ENCODE assay signal across 1 cellular context in genomic region chr15:63191895-63192603, GRCh38.
TF ChIP-seq lines count a peak whose summit lies in the region.

No MANE protein-coding gene starts in this region.

TF ChIP-seq in GM12878, 131 proteins besides CTCF, POLR2A, EP300 and RAD21 (continued from another document and continues in another):
- TF ChIP-seq, protein P1, sequence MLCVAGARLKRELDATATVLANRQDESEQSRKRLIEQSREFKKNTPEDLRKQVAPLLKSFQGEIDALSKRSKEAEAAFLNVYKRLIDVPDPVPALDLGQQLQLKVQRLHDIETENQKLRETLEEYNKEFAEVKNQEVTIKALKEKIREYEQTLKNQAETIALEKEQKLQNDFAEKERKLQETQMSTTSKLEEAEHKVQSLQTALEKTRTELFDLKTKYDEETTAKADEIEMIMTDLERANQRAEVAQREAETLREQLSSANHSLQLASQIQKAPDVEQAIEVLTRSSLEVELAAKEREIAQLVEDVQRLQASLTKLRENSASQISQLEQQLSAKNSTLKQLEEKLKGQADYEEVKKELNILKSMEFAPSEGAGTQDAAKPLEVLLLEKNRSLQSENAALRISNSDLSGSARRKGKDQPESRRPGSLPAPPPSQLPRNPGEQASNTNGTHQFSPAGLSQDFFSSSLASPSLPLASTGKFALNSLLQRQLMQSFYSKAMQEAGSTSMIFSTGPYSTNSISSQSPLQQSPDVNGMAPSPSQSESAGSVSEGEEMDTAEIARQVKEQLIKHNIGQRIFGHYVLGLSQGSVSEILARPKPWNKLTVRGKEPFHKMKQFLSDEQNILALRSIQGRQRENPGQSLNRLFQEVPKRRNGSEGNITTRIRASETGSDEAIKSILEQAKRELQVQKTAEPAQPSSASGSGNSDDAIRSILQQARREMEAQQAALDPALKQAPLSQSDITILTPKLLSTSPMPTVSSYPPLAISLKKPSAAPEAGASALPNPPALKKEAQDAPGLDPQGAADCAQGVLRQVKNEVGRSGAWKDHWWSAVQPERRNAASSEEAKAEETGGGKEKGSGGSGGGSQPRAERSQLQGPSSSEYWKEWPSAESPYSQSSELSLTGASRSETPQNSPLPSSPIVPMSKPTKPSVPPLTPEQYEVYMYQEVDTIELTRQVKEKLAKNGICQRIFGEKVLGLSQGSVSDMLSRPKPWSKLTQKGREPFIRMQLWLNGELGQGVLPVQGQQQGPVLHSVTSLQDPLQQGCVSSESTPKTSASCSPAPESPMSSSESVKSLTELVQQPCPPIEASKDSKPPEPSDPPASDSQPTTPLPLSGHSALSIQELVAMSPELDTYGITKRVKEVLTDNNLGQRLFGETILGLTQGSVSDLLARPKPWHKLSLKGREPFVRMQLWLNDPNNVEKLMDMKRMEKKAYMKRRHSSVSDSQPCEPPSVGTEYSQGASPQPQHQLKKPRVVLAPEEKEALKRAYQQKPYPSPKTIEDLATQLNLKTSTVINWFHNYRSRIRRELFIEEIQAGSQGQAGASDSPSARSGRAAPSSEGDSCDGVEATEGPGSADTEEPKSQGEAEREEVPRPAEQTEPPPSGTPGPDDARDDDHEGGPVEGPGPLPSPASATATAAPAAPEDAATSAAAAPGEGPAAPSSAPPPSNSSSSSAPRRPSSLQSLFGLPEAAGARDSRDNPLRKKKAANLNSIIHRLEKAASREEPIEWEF (IDR thresholded peaks at IDR 0.05; ENCODE audit: insufficient replicate concordance, low read depth, low read length): no peak
- no peak for TF ChIP-seq CHD1 (IDR thresholded peaks at IDR 0.05; ENCODE audit: low read depth, low read length)
- TF ChIP-seq, protein P2, sequence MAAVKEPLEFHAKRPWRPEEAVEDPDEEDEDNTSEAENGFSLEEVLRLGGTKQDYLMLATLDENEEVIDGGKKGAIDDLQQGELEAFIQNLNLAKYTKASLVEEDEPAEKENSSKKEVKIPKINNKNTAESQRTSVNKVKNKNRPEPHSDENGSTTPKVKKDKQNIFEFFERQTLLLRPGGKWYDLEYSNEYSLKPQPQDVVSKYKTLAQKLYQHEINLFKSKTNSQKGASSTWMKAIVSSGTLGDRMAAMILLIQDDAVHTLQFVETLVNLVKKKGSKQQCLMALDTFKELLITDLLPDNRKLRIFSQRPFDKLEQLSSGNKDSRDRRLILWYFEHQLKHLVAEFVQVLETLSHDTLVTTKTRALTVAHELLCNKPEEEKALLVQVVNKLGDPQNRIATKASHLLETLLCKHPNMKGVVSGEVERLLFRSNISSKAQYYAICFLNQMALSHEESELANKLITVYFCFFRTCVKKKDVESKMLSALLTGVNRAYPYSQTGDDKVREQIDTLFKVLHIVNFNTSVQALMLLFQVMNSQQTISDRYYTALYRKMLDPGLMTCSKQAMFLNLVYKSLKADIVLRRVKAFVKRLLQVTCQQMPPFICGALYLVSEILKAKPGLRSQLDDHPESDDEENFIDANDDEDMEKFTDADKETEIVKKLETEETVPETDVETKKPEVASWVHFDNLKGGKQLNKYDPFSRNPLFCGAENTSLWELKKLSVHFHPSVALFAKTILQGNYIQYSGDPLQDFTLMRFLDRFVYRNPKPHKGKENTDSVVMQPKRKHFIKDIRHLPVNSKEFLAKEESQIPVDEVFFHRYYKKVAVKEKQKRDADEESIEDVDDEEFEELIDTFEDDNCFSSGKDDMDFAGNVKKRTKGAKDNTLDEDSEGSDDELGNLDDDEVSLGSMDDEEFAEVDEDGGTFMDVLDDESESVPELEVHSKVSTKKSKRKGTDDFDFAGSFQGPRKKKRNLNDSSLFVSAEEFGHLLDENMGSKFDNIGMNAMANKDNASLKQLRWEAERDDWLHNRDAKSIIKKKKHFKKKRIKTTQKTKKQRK (IDR thresholded peaks at IDR 0.05; ENCODE audit: low read depth, low read length): no peak
- no peak for TF ChIP-seq ZNF274 (IDR thresholded peaks at IDR 0.05; ENCODE audit: insufficient read depth, insufficient read length)
- no peak for TF ChIP-seq JUND (IDR thresholded peaks at IDR 0.05; ENCODE audit: low read depth, low read length)
- TF ChIP-seq, protein P3, sequence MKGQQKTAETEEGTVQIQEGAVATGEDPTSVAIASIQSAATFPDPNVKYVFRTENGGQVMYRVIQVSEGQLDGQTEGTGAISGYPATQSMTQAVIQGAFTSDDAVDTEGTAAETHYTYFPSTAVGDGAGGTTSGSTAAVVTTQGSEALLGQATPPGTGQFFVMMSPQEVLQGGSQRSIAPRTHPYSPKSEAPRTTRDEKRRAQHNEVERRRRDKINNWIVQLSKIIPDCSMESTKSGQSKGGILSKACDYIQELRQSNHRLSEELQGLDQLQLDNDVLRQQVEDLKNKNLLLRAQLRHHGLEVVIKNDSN (IDR thresholded peaks at IDR 0.05; ENCODE audit: borderline replicate concordance, extremely low read length, insufficient read depth, low read depth, low read length): no peak
- no peak for TF ChIP-seq GATAD2B (conservative IDR thresholded peaks at IDR 0.05; ENCODE audit: low read depth)
- TF ChIP-seq HCFC1 (IDR thresholded peaks at IDR 0.05; ENCODE audit: low read length): no peak
- TF ChIP-seq CEBPB (IDR thresholded peaks at IDR 0.05; ENCODE audit: borderline replicate concordance in 1 of 2, low read depth in 2 of 2, low read length in 2 of 2): 0 out of 4 replicates have a peak, but pooled peaks of 1 of the 2 experiments have one; percentile 48
- TF ChIP-seq, protein P4, sequence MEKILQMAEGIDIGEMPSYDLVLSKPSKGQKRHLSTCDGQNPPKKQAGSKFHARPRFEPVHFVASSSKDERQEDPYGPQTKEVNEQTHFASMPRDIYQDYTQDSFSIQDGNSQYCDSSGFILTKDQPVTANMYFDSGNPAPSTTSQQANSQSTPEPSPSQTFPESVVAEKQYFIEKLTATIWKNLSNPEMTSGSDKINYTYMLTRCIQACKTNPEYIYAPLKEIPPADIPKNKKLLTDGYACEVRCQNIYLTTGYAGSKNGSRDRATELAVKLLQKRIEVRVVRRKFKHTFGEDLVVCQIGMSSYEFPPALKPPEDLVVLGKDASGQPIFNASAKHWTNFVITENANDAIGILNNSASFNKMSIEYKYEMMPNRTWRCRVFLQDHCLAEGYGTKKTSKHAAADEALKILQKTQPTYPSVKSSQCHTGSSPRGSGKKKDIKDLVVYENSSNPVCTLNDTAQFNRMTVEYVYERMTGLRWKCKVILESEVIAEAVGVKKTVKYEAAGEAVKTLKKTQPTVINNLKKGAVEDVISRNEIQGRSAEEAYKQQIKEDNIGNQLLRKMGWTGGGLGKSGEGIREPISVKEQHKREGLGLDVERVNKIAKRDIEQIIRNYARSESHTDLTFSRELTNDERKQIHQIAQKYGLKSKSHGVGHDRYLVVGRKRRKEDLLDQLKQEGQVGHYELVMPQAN (conservative IDR thresholded peaks at IDR 0.05): no peak; the same call in none of the 2 replicates
- peak; percentile 76 for TF ChIP-seq CREM (IDR thresholded peaks at IDR 0.05; ENCODE audit: low read depth)
- TF ChIP-seq, protein P5, sequence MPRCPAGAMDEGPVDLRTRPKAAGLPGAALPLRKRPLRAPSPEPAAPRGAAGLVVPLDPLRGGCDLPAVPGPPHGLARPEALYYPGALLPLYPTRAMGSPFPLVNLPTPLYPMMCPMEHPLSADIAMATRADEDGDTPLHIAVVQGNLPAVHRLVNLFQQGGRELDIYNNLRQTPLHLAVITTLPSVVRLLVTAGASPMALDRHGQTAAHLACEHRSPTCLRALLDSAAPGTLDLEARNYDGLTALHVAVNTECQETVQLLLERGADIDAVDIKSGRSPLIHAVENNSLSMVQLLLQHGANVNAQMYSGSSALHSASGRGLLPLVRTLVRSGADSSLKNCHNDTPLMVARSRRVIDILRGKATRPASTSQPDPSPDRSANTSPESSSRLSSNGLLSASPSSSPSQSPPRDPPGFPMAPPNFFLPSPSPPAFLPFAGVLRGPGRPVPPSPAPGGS (IDR thresholded peaks at IDR 0.05; ENCODE audit: borderline replicate concordance, insufficient read depth, low read depth, low read length, poor library complexity, severe bottlenecking): peak; percentile 70
- no peak for TF ChIP-seq SUPT20H (IDR thresholded peaks at IDR 0.05; ENCODE audit: borderline replicate concordance, control insufficient read depth, low read depth, low read length)
- TF ChIP-seq ZNF384 (IDR thresholded peaks at IDR 0.05; ENCODE audit: borderline replicate concordance, low read depth, low read length): no peak
- TF ChIP-seq REST (IDR thresholded peaks at IDR 0.05; ENCODE audit: low read depth, low read length): no peak
- no peak for TF ChIP-seq WRNIP1 (IDR thresholded peaks at IDR 0.05; ENCODE audit: borderline replicate concordance, low read depth, low read length)
- TF ChIP-seq RUNX3 (IDR thresholded peaks at IDR 0.05; ENCODE audit: low read length): peak; percentile 95
- TF ChIP-seq SMAD5 (IDR thresholded peaks at IDR 0.05; ENCODE audit: low read depth): no peak
- TF ChIP-seq MTA3 (IDR thresholded peaks at IDR 0.05; ENCODE audit: borderline replicate concordance, low read length): no peak; the same call in 1 of the 2 replicates
- TF ChIP-seq TCF3 (IDR thresholded peaks at IDR 0.05; ENCODE audit: borderline replicate concordance, insufficient read depth, low read depth, low read length): no peak
- TF ChIP-seq TBL1XR1 (IDR thresholded peaks at IDR 0.05; ENCODE audit: low read depth, low read length): peak; percentile 63; the same call in 1 of the 2 replicates
- TF ChIP-seq, protein P6, sequence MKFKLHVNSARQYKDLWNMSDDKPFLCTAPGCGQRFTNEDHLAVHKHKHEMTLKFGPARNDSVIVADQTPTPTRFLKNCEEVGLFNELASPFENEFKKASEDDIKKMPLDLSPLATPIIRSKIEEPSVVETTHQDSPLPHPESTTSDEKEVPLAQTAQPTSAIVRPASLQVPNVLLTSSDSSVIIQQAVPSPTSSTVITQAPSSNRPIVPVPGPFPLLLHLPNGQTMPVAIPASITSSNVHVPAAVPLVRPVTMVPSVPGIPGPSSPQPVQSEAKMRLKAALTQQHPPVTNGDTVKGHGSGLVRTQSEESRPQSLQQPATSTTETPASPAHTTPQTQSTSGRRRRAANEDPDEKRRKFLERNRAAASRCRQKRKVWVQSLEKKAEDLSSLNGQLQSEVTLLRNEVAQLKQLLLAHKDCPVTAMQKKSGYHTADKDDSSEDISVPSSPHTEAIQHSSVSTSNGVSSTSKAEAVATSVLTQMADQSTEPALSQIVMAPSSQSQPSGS (IDR thresholded peaks at IDR 0.05; ENCODE audit: low read length): peak; percentile 34
- TF ChIP-seq, protein P7, sequence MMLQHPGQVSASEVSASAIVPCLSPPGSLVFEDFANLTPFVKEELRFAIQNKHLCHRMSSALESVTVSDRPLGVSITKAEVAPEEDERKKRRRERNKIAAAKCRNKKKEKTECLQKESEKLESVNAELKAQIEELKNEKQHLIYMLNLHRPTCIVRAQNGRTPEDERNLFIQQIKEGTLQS (IDR thresholded peaks at IDR 0.05; ENCODE audit: borderline replicate concordance, extremely low read depth, low read depth, low read length): no peak
- no peak for TF ChIP-seq ZZZ3 (IDR thresholded peaks at IDR 0.05; ENCODE audit: control insufficient read depth, insufficient read length, low read depth)
- TF ChIP-seq, protein P8, sequence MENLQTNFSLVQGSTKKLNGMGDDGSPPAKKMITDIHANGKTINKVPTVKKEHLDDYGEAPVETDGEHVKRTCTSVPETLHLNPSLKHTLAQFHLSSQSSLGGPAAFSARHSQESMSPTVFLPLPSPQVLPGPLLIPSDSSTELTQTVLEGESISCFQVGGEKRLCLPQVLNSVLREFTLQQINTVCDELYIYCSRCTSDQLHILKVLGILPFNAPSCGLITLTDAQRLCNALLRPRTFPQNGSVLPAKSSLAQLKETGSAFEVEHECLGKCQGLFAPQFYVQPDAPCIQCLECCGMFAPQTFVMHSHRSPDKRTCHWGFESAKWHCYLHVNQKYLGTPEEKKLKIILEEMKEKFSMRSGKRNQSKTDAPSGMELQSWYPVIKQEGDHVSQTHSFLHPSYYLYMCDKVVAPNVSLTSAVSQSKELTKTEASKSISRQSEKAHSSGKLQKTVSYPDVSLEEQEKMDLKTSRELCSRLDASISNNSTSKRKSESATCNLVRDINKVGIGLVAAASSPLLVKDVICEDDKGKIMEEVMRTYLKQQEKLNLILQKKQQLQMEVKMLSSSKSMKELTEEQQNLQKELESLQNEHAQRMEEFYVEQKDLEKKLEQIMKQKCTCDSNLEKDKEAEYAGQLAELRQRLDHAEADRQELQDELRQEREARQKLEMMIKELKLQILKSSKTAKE (IDR thresholded peaks at IDR 0.05; ENCODE audit: low read depth, poor library complexity, severe bottlenecking): peak; percentile 71
- TF ChIP-seq STAT1 (conservative IDR thresholded peaks at IDR 0.05): no peak
- no peak for TF ChIP-seq BMI1 (IDR thresholded peaks at IDR 0.05; ENCODE audit: borderline replicate concordance)
- peak; percentile 42; the same call in 1 of the 2 replicates for TF ChIP-seq FOXM1 (IDR thresholded peaks at IDR 0.05; ENCODE audit: low read depth, low read length)
- TF ChIP-seq RFX5 (IDR thresholded peaks at IDR 0.05; ENCODE audit: low read depth, low read length): no peak
- TF ChIP-seq TAF1 (IDR thresholded peaks at IDR 0.05; ENCODE audit: borderline replicate concordance, low read depth, low read length): no peak
- no peak for TF ChIP-seq NFXL1 (IDR thresholded peaks at IDR 0.05; ENCODE audit: borderline replicate concordance)
- TF ChIP-seq SP1 (IDR thresholded peaks at IDR 0.05; ENCODE audit: low read depth, low read length): no peak
- 0 out of 4 replicates have a peak, but pooled peaks of 1 of the 2 experiments have one; percentile 52 for TF ChIP-seq SRF (IDR thresholded peaks at IDR 0.05; ENCODE audit: low read depth in 2 of 2, low read length in 2 of 2)
- TF ChIP-seq SMC3 (IDR thresholded peaks at IDR 0.05; ENCODE audit: borderline replicate concordance, low read length): no peak
- peak in 1 of 2 experiments; percentile 84; a peak in 2 of 4 replicates for TF ChIP-seq ETV6 (conservative IDR thresholded peaks at IDR 0.05 in 1 of 2, IDR thresholded peaks at IDR 0.05 in 1 of 2; ENCODE audit: borderline replicate concordance in 1 of 2, low read depth in 1 of 2)
